ENCODE assay signal across 25 cellular contexts in the genomic region with DNA sequence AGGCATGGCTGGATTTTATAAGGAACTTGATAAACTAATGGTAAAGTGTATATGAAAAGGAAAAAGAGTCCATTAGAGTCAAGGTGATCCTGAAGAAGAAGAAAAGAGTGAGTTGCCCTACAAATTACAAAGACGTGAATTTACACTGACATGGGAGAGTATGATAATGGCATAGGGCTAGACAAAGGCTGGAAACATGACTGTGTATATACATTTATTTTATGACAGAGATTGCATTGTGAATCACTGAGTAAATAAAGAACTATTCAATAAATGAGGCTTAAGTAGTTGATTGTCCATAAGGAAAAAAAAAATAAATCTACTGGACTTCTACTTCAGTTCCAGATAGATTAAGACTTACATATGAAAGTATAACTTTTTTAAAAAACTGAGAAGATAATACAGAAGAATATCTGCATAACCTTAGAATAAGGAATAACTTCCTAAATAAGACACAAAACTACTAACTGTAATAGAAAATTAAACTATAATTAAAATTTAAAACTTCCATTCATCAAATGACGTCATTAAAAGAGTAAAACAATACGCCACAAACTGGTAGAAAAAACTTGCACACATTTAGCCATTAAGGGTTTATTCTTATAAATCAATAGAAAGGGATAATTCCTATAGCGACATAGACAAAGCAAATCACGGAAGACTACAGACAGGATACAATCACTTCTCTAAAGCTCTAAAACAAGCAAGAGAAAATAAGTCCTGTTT.
DNase-seq lines count a peak whose midpoint lies in the region; ATAC-seq, FAIRE-seq and TF ChIP-seq lines count a peak whose summit lies in the region.
"Had no signal": no experiment of that assay in that cellular context is flagged by ENCODE, and none has a peak within 500 bp of the region (broad histone marks: within the 10 kb centered on the region; RNA-seq: fewer than 3 reads in every experiment).

No MANE protein-coding gene starts in this region.

- H4K20me1 ChIP-seq in K562 (replicated peaks; ENCODE audit: control insufficient read depth, insufficient read depth, low read length), result no peaks in the 10 kb centered on the region

- TF ChIP-seq CTCF in K562 (IDR thresholded peaks at IDR 0.05 in 2 of 3, conservative IDR thresholded peaks at IDR 0.05 in 1 of 3; ENCODE audit: insufficient read depth in 2 of 3, low read depth in 1 of 3, low read length in 3 of 3) (no peak), gastroesophageal sphincter (IDR thresholded peaks at IDR 0.05) (no peak)

- no peak overlapping the region for H3K27ac ChIP-seq in K562 (ENCODE audit: extremely low read depth, low read depth, low read length)
- H3K27ac ChIP-seq in gastroesophageal sphincter, result no peak overlapping the region
- H3K27ac ChIP-seq: 22Rv1 had no signal

- H3K9me1 ChIP-seq in K562 (ENCODE audit: control insufficient read depth, insufficient read depth, low read length), result no peaks in the 10 kb centered on the region

- H3K27me3 Mint-ChIP-seq in natural killer cell treated with Interleukin-12 subunit alpha and Interleukin-12 subunit beta and Interleukin-15 and Interleukin-18, amount 100 ng/mL, for 72 hours, result no peaks in the 10 kb centered on the region
- H3K27me3 Mint-ChIP-seq: CD8-positive, alpha-beta memory T cell had no signal

- no peaks in the 10 kb centered on the region for H3K9me3 ChIP-seq in K562 (replicated peaks; ENCODE audit: control insufficient read depth, insufficient read depth, low read depth, low read length)
- H3K9me3 ChIP-seq in gastroesophageal sphincter, result peaks cover 0 to 5% (median 0%) of the 10 kb centered on the region in 3 donors
- H3K9me3 ChIP-seq: BE2C had no signal

- H3K4me3 ChIP-seq in K562 (no peak overlapping the region), gastroesophageal sphincter (no peak overlapping the region)
- H3K4me3 ChIP-seq: GM23338 had no signal

- no peaks in the 10 kb centered on the region for H3K4me1 Mint-ChIP-seq in natural killer cell treated with Interleukin-12 subunit alpha and Interleukin-12 subunit beta and Interleukin-15 and Interleukin-18, amount 100 ng/mL, for 72 hours (ENCODE audit: low read depth in 2 of 2)
- H3K4me1 Mint-ChIP-seq: CD14-positive monocyte; CD8-positive, alpha-beta memory T cell; GM23338 had no signal

- BruUV-seq in K562 (replicated peaks; lab: Mats Ljungman, UMichigan), result no TSS peak

- intact Hi-C loops in K562 (cut with micrococcal nuclease), result no loop called here

- no peak overlapping the region for H3K4me3 Mint-ChIP-seq in natural killer cell treated with Interleukin-12 subunit alpha and Interleukin-12 subunit beta and Interleukin-15 and Interleukin-18, amount 100 ng/mL, for 72 hours
- H3K4me3 Mint-ChIP-seq: CD14-positive monocyte; CD8-positive, alpha-beta memory T cell; GM23338; H9; HFFc6 had no signal

- H3K9ac ChIP-seq in K562 (ENCODE audit: insufficient read depth in 1 of 2, low read depth in 2 of 2, low read length in 2 of 2), result no peak overlapping the region

- TF ChIP-seq POLR2A in K562 (conservative IDR thresholded peaks at IDR 0.05) (no peak), gastroesophageal sphincter (IDR thresholded peaks at IDR 0.05) (no peak)

- H3K4me1 ChIP-seq in K562 (replicated peaks in 1 of 2; ENCODE audit: control insufficient read depth in 2 of 2, insufficient read depth in 2 of 2, low read length in 2 of 2), result no peaks in the 10 kb centered on the region
- H3K4me1 ChIP-seq in gastroesophageal sphincter, result peaks cover 0 to 6% (median 0%) of the 10 kb centered on the region in 3 donors
- H3K4me1 ChIP-seq: BE2C had no signal

- no peak for TF ChIP-seq RAD21 in K562 (CRISPR knock-in tag; conservative IDR thresholded peaks at IDR 0.05 in 1 of 2, IDR thresholded peaks at IDR 0.05 in 1 of 2)

- peak; percentile 42 for DNase-seq in DMS153 (lab: John Stamatoyannopoulos, UW)
- no peak for DNase-seq in DMS153 treated with DMSO at 0.1 percent for 48 hours (lab: John Stamatoyannopoulos, UW; ENCODE audit: unreplicated experiment)
- DNase-seq in DMS53 treated with DMSO at 0.1 percent for 48 hours (lab: John Stamatoyannopoulos, UW; ENCODE audit: unreplicated experiment), result peak; percentile 38
- DNase-seq in NCI-H69 (lab: John Stamatoyannopoulos, UW), result peak; percentile 20
- no peak for DNase-seq in K562 (ENCODE audit: extremely low read depth in 1 of 4, low spot score in 3 of 4)
- no peak for DNase-seq in natural killer cell treated with Interleukin-12 subunit alpha and Interleukin-12 subunit beta and Interleukin-15 and Interleukin-18, amount 100 ng/mL, for 72 hours (ENCODE audit: low spot score)
- DNase-seq: ACHN; BE2C; CD8-positive, alpha-beta memory T cell; DMS 273 treated with DMSO at 0.1 percent for 48 hours; H9; HFFc6; KG1; MM.1S; NCI-H187; NCI-H446; NCI-H526 treated with DMSO at 0.1 percent for 48 hours; T-helper 1 cell had no signal

- TF ChIP-seq EP300 in K562 (IDR thresholded peaks at IDR 0.05; ENCODE audit: low read length), result no peak
- no peak for TF ChIP-seq EP300 in gastroesophageal sphincter (IDR thresholded peaks at IDR 0.05)

- ATAC-seq in K562, result no peak
- no peak for ATAC-seq in gastroesophageal sphincter
- ATAC-seq in GM19328 (IDR thresholded peaks at IDR 0.05; ENCODE audit: unreplicated experiment), result no peak
- no peak for ATAC-seq in natural killer cell treated with Interleukin-12 subunit alpha and Interleukin-12 subunit beta and Interleukin-15 and Interleukin-18, amount 100 ng/mL, for 72 hours
- ATAC-seq: GM23338, Right ventricle myocardium inferior had no signal

- FAIRE-seq in K562 (lab: Jason Lieb, UNC), result no peak
- FAIRE-seq: HTR-8/SVneo had no signal

- H3K36me3 ChIP-seq in K562 (ENCODE audit: control insufficient read depth, insufficient read depth, low read length) (no peaks in the 10 kb centered on the region), gastroesophageal sphincter (no peaks in the 10 kb centered on the region)
- H3K36me3 ChIP-seq: BE2C had no signal

- CTCF ChIA-PET in K562 (lab: Yijun Ruan, JAX; ENCODE audit: low intra/inter-chr PET ratio), result interaction anchor here (0.5 kb wide), 1 partner anchor 117 kb away, joined by 5 read pairs; no protein-coding TSS in a partner anchor

- no peak overlapping the region for H3K4me2 ChIP-seq in K562 (ENCODE audit: insufficient read depth, low read length)
- H3K4me2 ChIP-seq: GM23338 had no signal

- no peaks in the 10 kb centered on the region for H3K36me3 Mint-ChIP-seq in natural killer cell treated with Interleukin-12 subunit alpha and Interleukin-12 subunit beta and Interleukin-15 and Interleukin-18, amount 100 ng/mL, for 72 hours
- H3K36me3 Mint-ChIP-seq: CD14-positive monocyte; CD8-positive, alpha-beta memory T cell had no signal

- H3K79me2 ChIP-seq in K562 (ENCODE audit: control insufficient read depth, insufficient read depth, low read length), result no peaks in the 10 kb centered on the region

- H3K27me3 ChIP-seq in K562 (ENCODE audit: control insufficient read depth in 2 of 2, insufficient read depth in 2 of 2, low read length in 2 of 2), result no peaks in the 10 kb centered on the region
- H3K27me3 ChIP-seq in gastroesophageal sphincter, result no peaks in the 10 kb centered on the region
- H3K27me3 ChIP-seq: BE2C had no signal

- peaks cover 3% of the 10 kb centered on the region for H3K9me3 Mint-ChIP-seq in natural killer cell treated with Interleukin-12 subunit alpha and Interleukin-12 subunit beta and Interleukin-15 and Interleukin-18, amount 100 ng/mL, for 72 hours
- H3K9me3 Mint-ChIP-seq: GM23338 had no signal

- no peak overlapping the region for H3K27ac Mint-ChIP-seq in natural killer cell treated with Interleukin-12 subunit alpha and Interleukin-12 subunit beta and Interleukin-15 and Interleukin-18, amount 100 ng/mL, for 72 hours
- H3K27ac Mint-ChIP-seq: CD14-positive monocyte; CD8-positive, alpha-beta memory T cell; GM23338; H9; HFFc6 had no signal

- POLR2A ChIA-PET in K562 (lab: Yijun Ruan, JAX), result no interaction called here

- in situ Hi-C loops in K562 (cut with MboI), result no loop called here

- WGBS in K562 (ENCODE audit: insufficient coverage, low coverage, missing lambda C conversion rate), result 0% methylated on average over 5 of the region's 5 CpGs
- 74 to 98% methylated on average over 5 of the region's 5 CpGs for WGBS in gastroesophageal sphincter (ENCODE audit: low coverage in 1 of 2), 2 donors

- no peak overlapping the region for H2AFZ ChIP-seq in K562 (ENCODE audit: low read depth, low read length)
- H2AFZ ChIP-seq: GM23338 had no signal

TF ChIP-seq in K562, 482 proteins besides CTCF, POLR2A, EP300 and RAD21:
- TF ChIP-seq POU5F1 (IDR thresholded peaks at IDR 0.05; ENCODE audit: borderline replicate concordance, low read depth, low read length, partially characterized antibody) (no peak), ATF7 (IDR thresholded peaks at IDR 0.05) (0 out of 2 replicates have a peak, but pooled peaks have one; percentile 23), ZNF699 (CRISPR knock-in tag; IDR thresholded peaks at IDR 0.05; ENCODE audit: insufficient replicate concordance) (no peak)

Comparison
In these comparisons a context has a peak if more than half of its experiments do, and no peak if none do; other contexts are left out.
1. DNase-seq: peak in DMS153 (single experiment), DMS53 treated with DMSO at 0.1 percent for 48 hours (single experiment) and NCI-H69 (single experiment); none in DMS153 treated with DMSO at 0.1 percent for 48 hours (single experiment), K562 (0 of 4) and natural killer cell treated with Interleukin-12 subunit alpha and Interleukin-12 subunit beta and Interleukin-15 and Interleukin-18, amount 100 ng/mL, for 72 hours (single experiment).